8 cellular contexts compared by ENCODE assay signal in the genomic region with DNA sequence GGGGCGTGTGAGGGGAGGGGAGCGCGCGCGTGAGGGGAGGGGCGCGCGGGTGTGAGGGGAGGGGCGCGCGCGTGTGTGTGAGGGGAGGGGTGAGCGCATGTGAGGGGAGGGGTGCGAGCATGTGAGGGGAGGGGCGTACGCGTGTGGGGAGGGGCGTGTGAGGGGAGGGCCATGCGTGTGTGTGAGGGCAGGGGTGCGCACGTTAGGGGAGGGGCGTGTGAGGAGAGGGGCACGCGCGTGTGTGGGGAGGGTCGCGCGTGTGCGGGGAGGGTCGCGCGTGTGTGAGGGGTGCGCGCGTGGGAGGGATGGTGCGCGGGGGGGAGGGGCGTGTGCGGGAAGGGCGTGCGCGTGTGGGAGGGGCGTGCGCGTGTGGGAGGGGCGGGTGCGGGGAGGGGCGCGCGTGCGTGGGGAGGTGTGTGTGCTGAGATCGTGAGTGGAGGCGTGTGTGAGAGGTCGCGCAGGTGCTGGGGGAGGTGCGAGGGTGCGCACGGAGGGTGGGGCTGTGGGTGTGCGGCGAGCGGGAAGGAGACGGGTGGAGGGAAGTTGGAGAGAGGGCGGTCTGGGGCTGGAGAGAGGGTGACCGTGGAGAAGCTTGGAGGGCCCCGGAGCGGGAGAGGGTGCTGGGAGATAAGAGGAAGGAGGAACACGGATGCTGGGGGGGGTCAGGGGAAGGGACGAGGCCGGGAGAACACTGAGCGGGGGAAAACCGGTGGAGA. TPM values are rescaled to one million over a fixed set of nuclear protein-coding genes. Genes with fewer than 3 reads are reported as not detected.
A peak's percentile ranks its signal among the peaks of the same experiment; 100 is the strongest.
DNase-seq lines count a peak whose midpoint lies in the region; ATAC-seq and TF ChIP-seq lines count a peak whose summit lies in the region.

No MANE protein-coding gene starts in this region.

- H3K4me1 ChIP-seq in ectodermal cell (ENCODE audit: control insufficient read depth, insufficient read depth, low read length), result peaks cover 1% of the 10 kb centered on the region
- peaks cover 18% of the 10 kb centered on the region for H3K4me1 ChIP-seq in lower lobe of right lung

- H3K27me3 Mint-ChIP-seq in activated CD4-positive, alpha-beta memory T cell treated with anti-CD3 and anti-CD28 coated beads for 36 hours, result no peaks in the 10 kb centered on the region

- H3K4me3 Mint-ChIP-seq in activated CD4-positive, alpha-beta memory T cell treated with anti-CD3 and anti-CD28 coated beads for 36 hours, result peak overlapping the region; percentile 98

- TF ChIP-seq CTCF in lower lobe of right lung (IDR thresholded peaks at IDR 0.05), result no peak

- no peaks in the 10 kb centered on the region for H3K9me3 ChIP-seq in ectodermal cell (ENCODE audit: control insufficient read depth, low read length)
- H3K9me3 ChIP-seq in lower lobe of right lung, result no peaks in the 10 kb centered on the region

- H3K36me3 Mint-ChIP-seq in activated CD4-positive, alpha-beta memory T cell treated with anti-CD3 and anti-CD28 coated beads for 36 hours, result peaks cover 9% of the 10 kb centered on the region

- H3K27ac ChIP-seq in ectodermal cell (ENCODE audit: insufficient read depth, low read depth, low read length, poor library complexity, severe bottlenecking) (no peak overlapping the region), lower lobe of right lung (peak overlapping the region; percentile 48)

- peaks cover under 1% of the 10 kb centered on the region for H3K27me3 ChIP-seq in ectodermal cell (ENCODE audit: control insufficient read depth, insufficient read depth, low read length, poor library complexity, severe bottlenecking)
- no peaks in the 10 kb centered on the region for H3K27me3 ChIP-seq in lower lobe of right lung (ENCODE audit: low read depth)

- 2 to 3% methylated on average over 64 to 70 of the region's 71 CpGs for WGBS in ectodermal cell, 2 experiments

- H3K4me3 ChIP-seq in ectodermal cell (ENCODE audit: insufficient read depth, low read depth, low read length) (peak overlapping the region; percentile 58), lower lobe of right lung (peak overlapping the region; percentile 86)

- no peaks in the 10 kb centered on the region for H3K36me3 ChIP-seq in ectodermal cell (ENCODE audit: control insufficient read depth, insufficient read depth, low read length)
- H3K36me3 ChIP-seq in lower lobe of right lung, result peaks cover 18% of the 10 kb centered on the region

- peak overlapping the region; percentile 96 for H3K27ac Mint-ChIP-seq in activated CD4-positive, alpha-beta memory T cell treated with anti-CD3 and anti-CD28 coated beads for 36 hours

- POLR2A ChIA-PET in activated CD4-positive, alpha-beta memory T cell treated with anti-CD3 and anti-CD28 coated beads for 36 hours (lab: Charles Lee), result interaction anchor here (10.2 kb wide), 1 partner anchor 17 kb away, joined by 187 read pairs; the partner anchor contains the start of gene MXI1

- intact Hi-C loops in activated CD4-positive, alpha-beta memory T cell treated with anti-CD3 and anti-CD28 coated beads for 36 hours (cut with micrococcal nuclease), result loop anchor here (1.0 to 5.0 kb wide), 9 partner anchors 16 to 340 kb away; partner anchors contain the start of genes ADD3, DUSP5, SMC3 and XPNPEP1
- intact Hi-C loops in lower lobe of right lung (cut with DNase I), result no loop called here

- no peaks in the 10 kb centered on the region for H3K9me3 Mint-ChIP-seq in activated CD4-positive, alpha-beta memory T cell treated with anti-CD3 and anti-CD28 coated beads for 36 hours

- H3K4me1 Mint-ChIP-seq in activated CD4-positive, alpha-beta memory T cell treated with anti-CD3 and anti-CD28 coated beads for 36 hours (ENCODE audit: low read depth), result peaks cover 30% of the 10 kb centered on the region

- DNase-seq in NCI-H1436 (lab: John Stamatoyannopoulos, UW) (peak; percentile 96), NCI-H1436 treated with DMSO at 0.1 percent for 48 hours (lab: John Stamatoyannopoulos, UW) (no peak), NCI-H2227 (lab: John Stamatoyannopoulos, UW; ENCODE audit: unreplicated experiment) (peak; percentile 89), lower lobe of right lung (peak; percentile 85)
- peak; percentile 70 for DNase-seq in activated CD4-positive, alpha-beta memory T cell treated with anti-CD3 and anti-CD28 coated beads for 36 hours
- DNase-seq in stimulated activated CD8-positive, alpha-beta memory T cell treated with anti-CD3 and anti-CD28 coated beads, Interleukin-15, amount 100 ng/mL, for 1 hour (ENCODE audit: low read depth), result peak; percentile 53

- ATAC-seq in lower lobe of right lung (peak; percentile 74 to 78), GM19023 (IDR thresholded peaks at IDR 0.05; ENCODE audit: unreplicated experiment) (no peak)

- CTCF ChIA-PET in activated CD4-positive, alpha-beta memory T cell treated with anti-CD3 and anti-CD28 coated beads for 36 hours (lab: Charles Lee), result interaction anchor here (0.6 to 12.4 kb wide), 3 partner anchors 17 to 79 kb away, joined by 3 to 197 read pairs (median 3); partner anchors contain the start of gene MXI1

RNA-seq across cellular contexts. Expression of gene MXI1, which starts 19.7 kb away (rescaled TPM):
- 10 to 100 TPM; 29.3 to 33.1 TPM for total RNA-seq in activated CD4-positive, alpha-beta memory T cell treated with anti-CD3 and anti-CD28 coated beads for 36 hours
- 21.8 TPM for polyA plus RNA-seq in ectodermal cell (2013, experiment 1 of 4)
- polyA plus RNA-seq in ectodermal cell (2013, experiment 2 of 4), result 20.0 TPM
- 19.4 TPM for polyA plus RNA-seq in ectodermal cell (2013, experiment 3 of 4)
- polyA plus RNA-seq in ectodermal cell (2013, experiment 4 of 4), result 19.5 TPM
- 33.3 TPM for total RNA-seq in lower lobe of right lung
